ENCODE assay signal across 17 cellular contexts in genomic region chr20:22574545-22575086, GRCh38. TPM values are rescaled to one million over a fixed set of nuclear protein-coding genes. Genes with fewer than 3 reads are reported as not detected.
DNase-seq lines count a peak whose midpoint lies in the region; ATAC-seq and TF ChIP-seq lines count a peak whose summit lies in the region.
"Had no signal": no experiment of that assay in that cellular context is flagged by ENCODE, and none has a peak within 500 bp of the region (broad histone marks: within the 10 kb centered on the region; RNA-seq: fewer than 3 reads in every experiment).

No MANE protein-coding gene starts in this region.

- no peaks in the 10 kb centered on the region for H4K20me1 ChIP-seq in BLaER1

- intact Hi-C loops in Panc1 (cut with micrococcal nuclease; ENCODE audit: unreplicated experiment): loop anchor here (10.0 kb wide), 1 partner anchor 780 kb away; the partner anchor contains the start of gene NXT1

- no peak overlapping the region for H3K27ac Mint-ChIP-seq in T-cell
- H3K27ac Mint-ChIP-seq: HFFc6 had no signal

- H3K4me3 Mint-ChIP-seq in T-cell: no peak overlapping the region
- H3K4me3 Mint-ChIP-seq: HFFc6 had no signal

- H3K4me3 ChIP-seq in BLaER1 (peak overlapping the region; percentile 46; the same call in 1 of the 2 replicates), Panc1 (ENCODE audit: low read depth in 2 of 2, low read length in 2 of 2) (peak overlapping the region in 1 of 2 experiments; percentile 10; a peak in 1 of 4 replicates), mucosa of stomach (ENCODE audit: low read length) (no peak overlapping the region)

- peaks cover 0 to 6% (median 0%) of the 10 kb centered on the region in 3 donors for H3K9me3 Mint-ChIP-seq in T-cell

- H3K4me1 Mint-ChIP-seq in T-cell: peaks cover 0 to 4% (median 2%) of the 10 kb centered on the region in 3 donors

- BruUV-seq in Panc1 (replicated peaks; lab: Mats Ljungman, UMichigan): no TSS peak

- H3K36me3 ChIP-seq in BLaER1: peaks cover 9% of the 10 kb centered on the region; the same call in 1 of the 2 replicates
- no peaks in the 10 kb centered on the region for H3K36me3 ChIP-seq in Panc1 (ENCODE audit: control insufficient read depth, insufficient read depth, low read length)
- no peaks in the 10 kb centered on the region for H3K36me3 ChIP-seq in mucosa of stomach (ENCODE audit: control insufficient read depth, insufficient read depth, low read length)

- H3K27me3 ChIP-seq in BLaER1 (peaks cover 66% of the 10 kb centered on the region), Panc1 (ENCODE audit: control insufficient read depth, insufficient read depth, low read length) (no peaks in the 10 kb centered on the region; the same call in 1 of the 2 replicates), mucosa of stomach (ENCODE audit: control insufficient read depth, insufficient read depth, low read length) (peaks cover 16% of the 10 kb centered on the region)

- H3K27ac ChIP-seq in BLaER1: peak overlapping the region; percentile 85
- H3K27ac ChIP-seq in Panc1 (ENCODE audit: low read length): peak overlapping the region; percentile 94
- H3K27ac ChIP-seq: HL-60 had no signal

- H3K9ac ChIP-seq in BLaER1 (no peak overlapping the region; the same call in 1 of the 2 replicates), mucosa of stomach (ENCODE audit: low read length) (peak overlapping the region; percentile 98)

- H3K9me3 ChIP-seq in BLaER1 (peaks cover 33% of the 10 kb centered on the region), Panc1 (ENCODE audit: control insufficient read depth, insufficient read depth, low read depth, low read length) (no peaks in the 10 kb centered on the region), mucosa of stomach (ENCODE audit: control insufficient read depth, low read length) (no peaks in the 10 kb centered on the region)

- POLR2A ChIA-PET in Panc1 (lab: Charles Lee) (no interaction called here), T-cell (lab: Charles Lee) (no interaction called here)

- DNase-seq in Panc1 (ENCODE audit: low read depth, low spot score) (no peak), 8988T (no peak), T-cell (no peak)
- no peak for DNase-seq in stimulated activated CD8-positive, alpha-beta memory T cell treated with anti-CD3 and anti-CD28 coated beads, Interleukin-4, amount 100 ng/mL, for 48 hours
- DNase-seq: C1 segment of cervical spinal cord, GOT3, HFFc6, MM.1S, NCI-H226, NCI-H526 treated with DMSO at 0.1 percent for 48 hours, SHP77 treated with DMSO at 0.1 percent for 48 hours had no signal

- H3K4me2 ChIP-seq in BLaER1: peak overlapping the region; percentile 89

- CTCF ChIA-PET in Panc1 (lab: Charles Lee): interaction anchor here (0.6 to 1.4 kb wide), 5 partner anchors 10 to 285 kb away, joined by 3 to 5 read pairs (median 4); partner anchors contain the start of gene FOXA2
- CTCF ChIA-PET in T-cell (lab: Charles Lee): interaction anchor here (0.7 to 1.2 kb wide), 2 partner anchors 111 to 117 kb away, joined by 3 read pairs; no protein-coding TSS in a partner anchor

- peaks cover 63 to 84% of the 10 kb centered on the region in 2 donors for H3K27me3 Mint-ChIP-seq in T-cell

- in situ Hi-C loops in Panc1 (cut with HindIII; ENCODE audit: low pct_unique_long_range_greater_than_20kb, low sequenced_read_pairs): no loop called here

- peak; percentile 22 for ATAC-seq in GM19351 (IDR thresholded peaks at IDR 0.05; ENCODE audit: unreplicated experiment)
- ATAC-seq in Panc1: peak; percentile 6
- ATAC-seq in T-cell (replicated peaks in 1 of 4): no peak
- no peak for ATAC-seq in GM21526 (IDR thresholded peaks at IDR 0.05; ENCODE audit: low FRiP score, unreplicated experiment)

- peak; percentile 40; the same call in 1 of the 2 replicates for TF ChIP-seq CTCF in Panc1 (IDR thresholded peaks at IDR 0.05)

- H3K36me3 Mint-ChIP-seq in T-cell: no peaks in the 10 kb centered on the region

- peaks cover 44% of the 10 kb centered on the region for H3K4me1 ChIP-seq in BLaER1
- H3K4me1 ChIP-seq in Panc1 (ENCODE audit: control insufficient read depth, insufficient read depth, low read length): peaks cover 73% of the 10 kb centered on the region
- H3K4me1 ChIP-seq in mucosa of stomach (ENCODE audit: control insufficient read depth, insufficient read depth, low read length): peaks cover 51% of the 10 kb centered on the region

RNA-seq across cellular contexts. Expression of gene FOXA2, which starts 9.8 kb away (rescaled TPM):
- 28.0 TPM for total RNA-seq in Panc1 (2021; ENCODE audit: unreplicated experiment)
- 41.1 TPM for polyA plus RNA-seq in Panc1 (2012; ENCODE audit: insufficient read length)
- under 1 TPM in 2 of 5 donors, not detected in 3; 0.13 to 0.26 TPM for total RNA-seq in T-cell
- total RNA-seq: HFFc6; T-helper 2 cell treated with Interferon-gamma antibody and Interleukin-4, amounts not matched to agents 100 ng/mL and 5 ng/mL, for 36 hours had no signal

Comparison
In these comparisons a context has a peak if more than half of its experiments do, and no peak if none do; other contexts are left out.
1. ATAC-seq: peak in GM19351 (single experiment) and Panc1 (single experiment); none in T-cell (0 of 4) and GM21526 (single experiment).
2. RNA of gene FOXA2, which starts 9.8 kb away (total RNA-seq): 28.0 TPM in Panc1 (single experiment); 0.13 to 0.26 TPM in T-cell; every median in the first group is over 10 times any median in the second.